ENCODE assay signal across 2 cellular contexts in the genomic region with DNA sequence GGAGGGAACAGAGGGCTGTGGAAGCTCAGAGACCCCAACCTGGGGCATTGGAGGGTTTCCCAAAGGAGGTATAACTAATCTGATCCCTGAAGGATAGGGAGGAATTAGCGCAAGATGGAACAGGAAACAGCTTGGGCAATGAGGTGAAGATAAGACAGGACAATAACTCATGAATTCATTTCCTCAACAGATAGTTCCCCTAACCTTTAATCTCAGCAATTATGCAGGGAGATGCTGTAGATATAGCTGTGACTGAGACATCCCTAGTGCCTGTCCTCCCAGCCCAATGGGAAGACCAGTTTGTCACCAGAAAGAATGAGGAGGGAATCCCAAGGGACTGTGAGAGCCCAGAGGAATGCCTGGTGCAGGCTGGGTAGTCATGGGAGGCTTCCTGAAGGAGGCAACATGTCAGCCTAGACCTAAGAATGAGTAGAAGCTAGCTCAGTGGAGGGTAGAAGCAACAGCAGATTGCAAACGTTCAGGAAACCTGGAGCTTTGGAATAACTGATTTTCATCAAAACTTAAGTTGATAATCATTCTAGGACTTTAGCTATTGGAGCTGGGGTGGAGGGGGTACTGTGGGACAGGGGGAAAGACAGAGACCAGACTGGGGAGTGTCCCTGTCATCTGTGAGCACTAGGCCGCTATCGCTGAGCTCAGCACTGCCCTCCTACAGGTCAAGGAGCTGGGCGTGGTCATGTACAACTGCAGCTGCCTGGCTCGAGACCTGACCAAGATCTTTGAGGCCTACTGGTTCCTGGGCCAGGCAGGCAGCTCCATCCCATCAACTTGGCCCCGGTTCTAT.
TF ChIP-seq lines count a peak whose summit lies in the region.

No MANE protein-coding gene starts in this region.

TF ChIP-seq in A549, 52 proteins besides CTCF, POLR2A, EP300 and RAD21 (continued from another document):
- no peak for TF ChIP-seq ESRRA (IDR thresholded peaks at IDR 0.05; ENCODE audit: borderline replicate concordance, low read length)
- no peak for TF ChIP-seq RNF2 (IDR thresholded peaks at IDR 0.05; ENCODE audit: borderline replicate concordance, low read depth)
- TF ChIP-seq NPAS2 (CRISPR knock-in tag; IDR thresholded peaks at IDR 0.05; ENCODE audit: borderline replicate concordance), result no peak
- TF ChIP-seq, protein P1, sequence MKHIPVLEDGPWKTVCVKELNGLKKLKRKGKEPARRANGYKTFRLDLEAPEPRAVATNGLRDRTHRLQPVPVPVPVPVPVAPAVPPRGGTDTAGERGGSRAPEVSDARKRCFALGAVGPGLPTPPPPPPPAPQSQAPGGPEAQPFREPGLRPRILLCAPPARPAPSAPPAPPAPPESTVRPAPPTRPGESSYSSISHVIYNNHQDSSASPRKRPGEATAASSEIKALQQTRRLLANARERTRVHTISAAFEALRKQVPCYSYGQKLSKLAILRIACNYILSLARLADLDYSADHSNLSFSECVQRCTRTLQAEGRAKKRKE (CRISPR knock-in tag; IDR thresholded peaks at IDR 0.05; ENCODE audit: low read depth), result no peak
- TF ChIP-seq ZFP36 (IDR thresholded peaks at IDR 0.05; ENCODE audit: borderline replicate concordance, partially characterized antibody), result peak; percentile 74

TF ChIP-seq in HEK293, 187 proteins besides CTCF, POLR2A, EP300 and RAD21 (continued from another document):
- TF ChIP-seq ZNF335 (tag by site-specific recombination; conservative IDR thresholded peaks at IDR 0.05) (no peak), ZNF585B (tag by site-specific recombination; IDR thresholded peaks at IDR 0.05) (no peak), ZNF510 (tag by site-specific recombination; IDR thresholded peaks at IDR 0.05; ENCODE audit: insufficient replicate concordance) (no peak), KLF1 (tag by site-specific recombination; IDR thresholded peaks at IDR 0.05) (peak; percentile 45)
- TF ChIP-seq, protein P2, sequence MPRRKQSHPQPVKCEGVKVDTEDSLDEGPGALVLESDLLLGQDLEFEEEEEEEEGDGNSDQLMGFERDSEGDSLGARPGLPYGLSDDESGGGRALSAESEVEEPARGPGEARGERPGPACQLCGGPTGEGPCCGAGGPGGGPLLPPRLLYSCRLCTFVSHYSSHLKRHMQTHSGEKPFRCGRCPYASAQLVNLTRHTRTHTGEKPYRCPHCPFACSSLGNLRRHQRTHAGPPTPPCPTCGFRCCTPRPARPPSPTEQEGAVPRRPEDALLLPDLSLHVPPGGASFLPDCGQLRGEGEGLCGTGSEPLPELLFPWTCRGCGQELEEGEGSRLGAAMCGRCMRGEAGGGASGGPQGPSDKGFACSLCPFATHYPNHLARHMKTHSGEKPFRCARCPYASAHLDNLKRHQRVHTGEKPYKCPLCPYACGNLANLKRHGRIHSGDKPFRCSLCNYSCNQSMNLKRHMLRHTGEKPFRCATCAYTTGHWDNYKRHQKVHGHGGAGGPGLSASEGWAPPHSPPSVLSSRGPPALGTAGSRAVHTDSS (tag by site-specific recombination; IDR thresholded peaks at IDR 0.05), result no peak
